Comparison of ENCODE assay signal across 1 cellular context in the genomic region with DNA sequence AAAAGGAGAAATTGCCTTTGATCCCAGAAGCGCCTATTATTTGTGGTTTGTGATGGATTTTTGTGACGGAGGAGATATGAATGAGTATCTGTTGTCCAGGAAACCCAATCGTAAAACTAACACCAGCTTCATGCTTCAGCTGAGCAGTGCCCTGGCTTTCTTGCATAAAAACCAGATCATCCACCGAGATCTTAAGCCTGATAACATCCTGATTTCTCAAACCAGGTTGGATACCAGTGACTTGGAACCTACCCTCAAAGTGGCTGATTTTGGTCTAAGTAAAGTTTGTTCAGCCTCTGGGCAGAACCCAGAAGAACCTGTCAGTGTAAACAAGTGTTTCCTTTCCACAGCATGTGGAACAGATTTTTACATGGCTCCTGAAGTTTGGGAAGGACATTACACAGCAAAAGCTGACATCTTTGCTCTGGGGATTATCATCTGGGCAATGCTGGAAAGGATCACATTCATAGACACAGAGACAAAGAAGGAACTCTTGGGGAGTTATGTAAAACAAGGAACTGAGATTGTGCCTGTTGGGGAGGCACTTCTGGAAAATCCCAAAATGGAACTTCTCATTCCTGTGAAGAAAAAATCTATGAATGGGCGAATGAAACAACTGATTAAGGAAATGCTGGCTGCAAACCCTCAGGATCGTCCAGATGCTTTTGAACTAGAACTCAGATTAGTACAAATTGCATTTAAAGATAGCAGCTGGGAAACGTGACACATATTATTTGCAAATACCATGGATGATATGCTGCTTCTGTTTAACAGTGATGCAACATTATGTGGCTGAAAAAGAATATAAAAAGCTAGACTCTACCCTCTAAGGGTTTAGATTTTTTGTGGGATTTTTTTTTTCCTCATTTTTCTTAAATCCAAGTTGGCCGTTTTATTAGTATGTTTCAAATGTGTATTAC.
TF ChIP-seq lines count a peak whose summit lies in the region.

No MANE protein-coding gene starts in this region.

TF ChIP-seq in K562, 482 proteins besides CTCF, POLR2A, EP300 and RAD21 (continued from another document and continues in another):
- TF ChIP-seq, protein P1, sequence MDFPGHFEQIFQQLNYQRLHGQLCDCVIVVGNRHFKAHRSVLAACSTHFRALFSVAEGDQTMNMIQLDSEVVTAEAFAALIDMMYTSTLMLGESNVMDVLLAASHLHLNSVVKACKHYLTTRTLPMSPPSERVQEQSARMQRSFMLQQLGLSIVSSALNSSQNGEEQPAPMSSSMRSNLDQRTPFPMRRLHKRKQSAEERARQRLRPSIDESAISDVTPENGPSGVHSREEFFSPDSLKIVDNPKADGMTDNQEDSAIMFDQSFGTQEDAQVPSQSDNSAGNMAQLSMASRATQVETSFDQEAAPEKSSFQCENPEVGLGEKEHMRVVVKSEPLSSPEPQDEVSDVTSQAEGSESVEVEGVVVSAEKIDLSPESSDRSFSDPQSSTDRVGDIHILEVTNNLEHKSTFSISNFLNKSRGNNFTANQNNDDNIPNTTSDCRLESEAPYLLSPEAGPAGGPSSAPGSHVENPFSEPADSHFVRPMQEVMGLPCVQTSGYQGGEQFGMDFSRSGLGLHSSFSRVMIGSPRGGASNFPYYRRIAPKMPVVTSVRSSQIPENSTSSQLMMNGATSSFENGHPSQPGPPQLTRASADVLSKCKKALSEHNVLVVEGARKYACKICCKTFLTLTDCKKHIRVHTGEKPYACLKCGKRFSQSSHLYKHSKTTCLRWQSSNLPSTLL (IDR thresholded peaks at IDR 0.05), result no peak
- TF ChIP-seq, protein P2, sequence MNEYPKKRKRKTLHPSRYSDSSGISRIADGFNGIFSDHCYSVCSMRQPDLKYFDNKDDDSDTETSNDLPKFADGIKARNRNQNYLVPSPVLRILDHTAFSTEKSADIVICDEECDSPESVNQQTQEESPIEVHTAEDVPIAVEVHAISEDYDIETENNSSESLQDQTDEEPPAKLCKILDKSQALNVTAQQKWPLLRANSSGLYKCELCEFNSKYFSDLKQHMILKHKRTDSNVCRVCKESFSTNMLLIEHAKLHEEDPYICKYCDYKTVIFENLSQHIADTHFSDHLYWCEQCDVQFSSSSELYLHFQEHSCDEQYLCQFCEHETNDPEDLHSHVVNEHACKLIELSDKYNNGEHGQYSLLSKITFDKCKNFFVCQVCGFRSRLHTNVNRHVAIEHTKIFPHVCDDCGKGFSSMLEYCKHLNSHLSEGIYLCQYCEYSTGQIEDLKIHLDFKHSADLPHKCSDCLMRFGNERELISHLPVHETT (CRISPR knock-in tag; conservative IDR thresholded peaks at IDR 0.05 in 1 of 2, IDR thresholded peaks at IDR 0.05 in 1 of 2), result peak in 1 of 2 experiments; percentile 43; a peak in 1 of 4 replicates
- no peak for TF ChIP-seq CBFB (CRISPR knock-in tag; IDR thresholded peaks at IDR 0.05)
- TF ChIP-seq, protein P3, sequence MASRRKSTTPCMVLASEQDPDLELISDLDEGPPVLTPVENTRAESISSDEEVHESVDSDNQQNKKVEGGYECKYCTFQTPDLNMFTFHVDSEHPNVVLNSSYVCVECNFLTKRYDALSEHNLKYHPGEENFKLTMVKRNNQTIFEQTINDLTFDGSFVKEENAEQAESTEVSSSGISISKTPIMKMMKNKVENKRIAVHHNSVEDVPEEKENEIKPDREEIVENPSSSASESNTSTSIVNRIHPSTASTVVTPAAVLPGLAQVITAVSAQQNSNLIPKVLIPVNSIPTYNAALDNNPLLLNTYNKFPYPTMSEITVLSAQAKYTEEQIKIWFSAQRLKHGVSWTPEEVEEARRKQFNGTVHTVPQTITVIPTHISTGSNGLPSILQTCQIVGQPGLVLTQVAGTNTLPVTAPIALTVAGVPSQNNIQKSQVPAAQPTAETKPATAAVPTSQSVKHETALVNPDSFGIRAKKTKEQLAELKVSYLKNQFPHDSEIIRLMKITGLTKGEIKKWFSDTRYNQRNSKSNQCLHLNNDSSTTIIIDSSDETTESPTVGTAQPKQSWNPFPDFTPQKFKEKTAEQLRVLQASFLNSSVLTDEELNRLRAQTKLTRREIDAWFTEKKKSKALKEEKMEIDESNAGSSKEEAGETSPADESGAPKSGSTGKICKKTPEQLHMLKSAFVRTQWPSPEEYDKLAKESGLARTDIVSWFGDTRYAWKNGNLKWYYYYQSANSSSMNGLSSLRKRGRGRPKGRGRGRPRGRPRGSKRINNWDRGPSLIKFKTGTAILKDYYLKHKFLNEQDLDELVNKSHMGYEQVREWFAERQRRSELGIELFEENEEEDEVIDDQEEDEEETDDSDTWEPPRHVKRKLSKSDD (conservative IDR thresholded peaks at IDR 0.05; ENCODE audit: low read length), result no peak
- TF ChIP-seq TOE1 (IDR thresholded peaks at IDR 0.05; ENCODE audit: borderline replicate concordance), result 0 out of 2 replicates have a peak, but pooled peaks have one; percentile 16
- TF ChIP-seq TOE1 (CRISPR knock-in tag; IDR thresholded peaks at IDR 0.05; ENCODE audit: borderline replicate concordance, low read depth), result no peak
- TF ChIP-seq JUNB (CRISPR knock-in tag; conservative IDR thresholded peaks at IDR 0.05), result no peak
- TF ChIP-seq BRCA1 (IDR thresholded peaks at IDR 0.05), result no peak
- TF ChIP-seq BRCA1 (CRISPR knock-in tag; IDR thresholded peaks at IDR 0.05), result no peak
- no peak; the same call in 1 of the 2 replicates for TF ChIP-seq LCOR (CRISPR knock-in tag; IDR thresholded peaks at IDR 0.05)
- no peak for TF ChIP-seq ZNF696 (CRISPR knock-in tag; conservative IDR thresholded peaks at IDR 0.05)
- TF ChIP-seq TEAD1 (CRISPR knock-in tag; IDR thresholded peaks at IDR 0.05), result no peak
- no peak for TF ChIP-seq TCF7L2 (IDR thresholded peaks at IDR 0.05; ENCODE audit: low read depth, low read length)
- no peak for TF ChIP-seq HMG20B (CRISPR knock-in tag; IDR thresholded peaks at IDR 0.05)
- peak; percentile 35; the same call in 1 of the 2 replicates for TF ChIP-seq BRD4 (IDR thresholded peaks at IDR 0.05)
- TF ChIP-seq MTA1 (IDR thresholded peaks at IDR 0.05; ENCODE audit: borderline replicate concordance), result no peak
- TF ChIP-seq KAT7 (CRISPR knock-in tag; IDR thresholded peaks at IDR 0.05; ENCODE audit: borderline replicate concordance), result no peak
- no peak for TF ChIP-seq MIER1 (IDR thresholded peaks at IDR 0.05; ENCODE audit: low read depth)
- TF ChIP-seq DNMT1 (IDR thresholded peaks at IDR 0.05), result no peak
- TF ChIP-seq EGR1 (conservative IDR thresholded peaks at IDR 0.05), result no peak
- peak; percentile 13 to 42; a peak in 1 of 4 replicates for TF ChIP-seq KDM1A (IDR thresholded peaks at IDR 0.05)
- TF ChIP-seq NBN (IDR thresholded peaks at IDR 0.05; ENCODE audit: low read depth), result 0 out of 2 replicates have a peak, but pooled peaks have one; percentile 35
- TF ChIP-seq KDM4B (IDR thresholded peaks at IDR 0.05; ENCODE audit: borderline replicate concordance in 2 of 2, low read depth in 1 of 2), result no peak
- TF ChIP-seq STAT5A (IDR thresholded peaks at IDR 0.05; ENCODE audit: borderline replicate concordance, low read length), result 0 out of 2 replicates have a peak, but pooled peaks have one; percentile 20
- TF ChIP-seq CBX1 (IDR thresholded peaks at IDR 0.05; ENCODE audit: low read depth), result no peak
- TF ChIP-seq, protein P4, sequence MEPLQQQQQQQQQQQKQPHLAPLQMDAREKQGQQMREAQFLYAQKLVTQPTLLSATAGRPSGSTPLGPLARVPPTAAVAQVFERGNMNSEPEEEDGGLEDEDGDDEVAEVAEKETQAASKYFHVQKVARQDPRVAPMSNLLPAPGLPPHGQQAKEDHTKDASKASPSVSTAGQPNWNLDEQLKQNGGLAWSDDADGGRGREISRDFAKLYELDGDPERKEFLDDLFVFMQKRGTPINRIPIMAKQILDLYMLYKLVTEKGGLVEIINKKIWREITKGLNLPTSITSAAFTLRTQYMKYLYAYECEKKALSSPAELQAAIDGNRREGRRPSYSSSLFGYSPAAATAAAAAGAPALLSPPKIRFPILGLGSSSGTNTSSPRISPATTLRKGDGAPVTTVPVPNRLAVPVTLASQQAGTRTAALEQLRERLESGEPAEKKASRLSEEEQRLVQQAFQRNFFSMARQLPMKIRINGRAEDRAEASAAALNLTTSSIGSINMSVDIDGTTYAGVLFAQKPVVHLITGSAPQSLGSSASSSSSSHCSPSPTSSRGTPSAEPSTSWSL (CRISPR knock-in tag; IDR thresholded peaks at IDR 0.05; ENCODE audit: borderline replicate concordance), result no peak
- no peak for TF ChIP-seq ZNF133 (CRISPR knock-in tag; IDR thresholded peaks at IDR 0.05)
- TF ChIP-seq ZNF184 (CRISPR knock-in tag; IDR thresholded peaks at IDR 0.05), result no peak
- TF ChIP-seq ZNF431 (CRISPR knock-in tag; IDR thresholded peaks at IDR 0.05), result no peak
- no peak for TF ChIP-seq PTTG1 (tag; IDR thresholded peaks at IDR 0.05; ENCODE audit: low read depth)
- TF ChIP-seq ZNF143 (CRISPR knock-in tag; IDR thresholded peaks at IDR 0.05), result no peak
- no peak for TF ChIP-seq MXI1 (IDR thresholded peaks at IDR 0.05; ENCODE audit: low read depth, low read length)
- peak; percentile 52; the same call in 1 of the 2 replicates for TF ChIP-seq SPI1 (IDR thresholded peaks at IDR 0.05; ENCODE audit: borderline replicate concordance, low read depth, low read length)
- no peak for TF ChIP-seq DDX20 (tag; IDR thresholded peaks at IDR 0.05; ENCODE audit: low read depth)
- TF ChIP-seq KLF10 (CRISPR knock-in tag; IDR thresholded peaks at IDR 0.05), result no peak
- TF ChIP-seq KLF1 (tag; IDR thresholded peaks at IDR 0.05), result no peak; the same call in 1 of the 2 replicates
- TF ChIP-seq, protein P5, sequence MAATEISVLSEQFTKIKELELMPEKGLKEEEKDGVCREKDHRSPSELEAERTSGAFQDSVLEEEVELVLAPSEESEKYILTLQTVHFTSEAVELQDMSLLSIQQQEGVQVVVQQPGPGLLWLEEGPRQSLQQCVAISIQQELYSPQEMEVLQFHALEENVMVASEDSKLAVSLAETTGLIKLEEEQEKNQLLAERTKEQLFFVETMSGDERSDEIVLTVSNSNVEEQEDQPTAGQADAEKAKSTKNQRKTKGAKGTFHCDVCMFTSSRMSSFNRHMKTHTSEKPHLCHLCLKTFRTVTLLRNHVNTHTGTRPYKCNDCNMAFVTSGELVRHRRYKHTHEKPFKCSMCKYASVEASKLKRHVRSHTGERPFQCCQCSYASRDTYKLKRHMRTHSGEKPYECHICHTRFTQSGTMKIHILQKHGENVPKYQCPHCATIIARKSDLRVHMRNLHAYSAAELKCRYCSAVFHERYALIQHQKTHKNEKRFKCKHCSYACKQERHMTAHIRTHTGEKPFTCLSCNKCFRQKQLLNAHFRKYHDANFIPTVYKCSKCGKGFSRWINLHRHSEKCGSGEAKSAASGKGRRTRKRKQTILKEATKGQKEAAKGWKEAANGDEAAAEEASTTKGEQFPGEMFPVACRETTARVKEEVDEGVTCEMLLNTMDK (IDR thresholded peaks at IDR 0.05; ENCODE audit: borderline replicate concordance, insufficient read depth, low read depth, low read length, poor library complexity, severe bottlenecking), result no peak
- TF ChIP-seq ZC3H11A (IDR thresholded peaks at IDR 0.05; ENCODE audit: low read depth, low read length), result no peak
- TF ChIP-seq, protein P6, sequence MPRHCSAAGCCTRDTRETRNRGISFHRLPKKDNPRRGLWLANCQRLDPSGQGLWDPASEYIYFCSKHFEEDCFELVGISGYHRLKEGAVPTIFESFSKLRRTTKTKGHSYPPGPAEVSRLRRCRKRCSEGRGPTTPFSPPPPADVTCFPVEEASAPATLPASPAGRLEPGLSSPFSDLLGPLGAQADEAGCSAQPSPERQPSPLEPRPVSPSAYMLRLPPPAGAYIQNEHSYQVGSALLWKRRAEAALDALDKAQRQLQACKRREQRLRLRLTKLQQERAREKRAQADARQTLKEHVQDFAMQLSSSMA (CRISPR knock-in tag; IDR thresholded peaks at IDR 0.05), result no peak
- no peak for TF ChIP-seq ZC3H8 (IDR thresholded peaks at IDR 0.05)
- TF ChIP-seq ZNF263 (CRISPR knock-in tag; IDR thresholded peaks at IDR 0.05; ENCODE audit: borderline replicate concordance), result peak; percentile 45; the same call in 1 of the 2 replicates
- no peak for TF ChIP-seq XRCC4 (IDR thresholded peaks at IDR 0.05; ENCODE audit: extremely low read depth, insufficient read depth, insufficient read length)
- TF ChIP-seq, protein P7, sequence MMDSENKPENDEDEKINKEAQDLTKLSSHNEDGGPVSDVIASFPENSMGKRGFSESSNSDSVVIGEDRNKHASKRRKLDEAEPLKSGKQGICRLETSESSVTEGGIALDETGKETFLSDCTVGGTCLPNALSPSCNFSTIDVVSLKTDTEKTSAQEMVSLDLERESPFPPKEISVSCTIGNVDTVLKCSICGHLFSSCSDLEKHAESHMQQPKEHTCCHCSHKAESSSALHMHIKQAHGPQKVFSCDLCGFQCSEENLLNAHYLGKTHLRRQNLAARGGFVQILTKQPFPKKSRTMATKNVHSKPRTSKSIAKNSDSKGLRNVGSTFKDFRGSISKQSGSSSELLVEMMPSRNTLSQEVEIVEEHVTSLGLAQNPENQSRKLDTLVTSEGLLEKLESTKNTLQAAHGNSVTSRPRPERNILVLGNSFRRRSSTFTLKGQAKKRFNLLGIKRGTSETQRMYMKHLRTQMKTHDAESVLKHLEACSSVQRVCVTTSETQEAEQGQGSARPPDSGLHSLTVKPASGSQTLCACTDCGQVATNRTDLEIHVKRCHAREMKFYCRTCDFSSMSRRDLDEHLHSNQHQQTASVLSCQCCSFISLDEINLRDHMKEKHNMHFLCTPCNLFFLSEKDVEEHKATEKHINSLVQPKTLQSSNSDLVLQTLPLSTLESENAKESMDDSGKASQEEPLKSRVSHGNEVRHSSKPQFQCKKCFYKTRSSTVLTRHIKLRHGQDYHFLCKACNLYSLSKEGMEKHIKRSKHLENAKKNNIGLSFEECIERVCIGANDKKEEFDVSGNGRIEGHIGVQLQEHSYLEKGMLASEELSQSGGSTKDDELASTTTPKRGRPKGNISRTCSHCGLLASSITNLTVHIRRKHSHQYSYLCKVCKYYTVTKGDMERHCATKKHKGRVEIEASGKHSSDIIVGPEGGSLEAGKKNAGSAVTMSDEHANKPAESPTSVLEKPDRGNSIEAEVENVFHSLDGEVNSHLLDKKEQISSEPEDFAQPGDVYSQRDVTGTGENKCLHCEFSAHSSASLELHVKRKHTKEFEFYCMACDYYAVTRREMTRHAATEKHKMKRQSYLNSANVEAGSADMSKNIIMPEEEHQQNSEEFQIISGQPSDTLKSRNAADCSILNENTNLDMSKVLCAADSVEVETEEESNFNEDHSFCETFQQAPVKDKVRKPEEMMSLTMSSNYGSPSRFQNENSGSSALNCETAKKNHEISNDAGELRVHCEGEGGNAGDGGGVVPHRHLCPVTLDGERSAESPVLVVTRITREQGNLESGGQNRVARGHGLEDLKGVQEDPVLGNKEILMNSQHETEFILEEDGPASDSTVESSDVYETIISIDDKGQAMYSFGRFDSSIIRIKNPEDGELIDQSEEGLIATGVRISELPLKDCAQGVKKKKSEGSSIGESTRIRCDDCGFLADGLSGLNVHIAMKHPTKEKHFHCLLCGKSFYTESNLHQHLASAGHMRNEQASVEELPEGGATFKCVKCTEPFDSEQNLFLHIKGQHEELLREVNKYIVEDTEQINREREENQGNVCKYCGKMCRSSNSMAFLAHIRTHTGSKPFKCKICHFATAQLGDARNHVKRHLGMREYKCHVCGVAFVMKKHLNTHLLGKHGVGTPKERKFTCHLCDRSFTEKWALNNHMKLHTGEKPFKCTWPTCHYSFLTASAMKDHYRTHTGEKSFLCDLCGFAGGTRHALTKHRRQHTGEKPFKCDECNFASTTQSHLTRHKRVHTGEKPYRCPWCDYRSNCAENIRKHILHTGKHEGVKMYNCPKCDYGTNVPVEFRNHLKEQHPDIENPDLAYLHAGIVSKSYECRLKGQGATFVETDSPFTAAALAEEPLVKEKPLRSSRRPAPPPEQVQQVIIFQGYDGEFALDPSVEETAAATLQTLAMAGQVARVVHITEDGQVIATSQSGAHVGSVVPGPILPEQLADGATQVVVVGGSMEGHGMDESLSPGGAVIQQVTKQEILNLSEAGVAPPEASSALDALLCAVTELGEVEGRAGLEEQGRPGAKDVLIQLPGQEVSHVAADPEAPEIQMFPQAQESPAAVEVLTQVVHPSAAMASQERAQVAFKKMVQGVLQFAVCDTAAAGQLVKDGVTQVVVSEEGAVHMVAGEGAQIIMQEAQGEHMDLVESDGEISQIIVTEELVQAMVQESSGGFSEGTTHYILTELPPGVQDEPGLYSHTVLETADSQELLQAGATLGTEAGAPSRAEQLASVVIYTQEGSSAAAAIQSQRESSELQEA (IDR thresholded peaks at IDR 0.05; ENCODE audit: low read depth), result no peak
